Comparison of ENCODE assay signal across 12 cellular contexts in genomic region chr3:177810162-177810623, GRCh38.
A peak's percentile ranks its signal among the peaks of the same experiment; 100 is the strongest.
DNase-seq lines count a peak whose midpoint lies in the region; ATAC-seq and TF ChIP-seq lines count a peak whose summit lies in the region.
"Had no signal": no experiment of that assay in that cellular context is flagged by ENCODE, and none has a peak within 500 bp of the region (broad histone marks: within the 10 kb centered on the region; RNA-seq: fewer than 3 reads in every experiment).

No MANE protein-coding gene starts in this region.

- H3K4me1 Mint-ChIP-seq in stimulated activated naive B cell treated with anti-CD40 and anti-IgM and Interleukin-4, amounts not matched to agents 10 μg/mL and 1 μg/mL and 100 μg/mL, for 72 hours = peaks cover 15 to 38% of the 10 kb centered on the region in 2 donors

- H3K36me3 Mint-ChIP-seq in stimulated activated naive B cell treated with anti-CD40 and anti-IgM and Interleukin-4, amounts not matched to agents 10 μg/mL and 1 μg/mL and 100 μg/mL, for 72 hours = no peaks in the 10 kb centered on the region

- peaks cover 0 to 1% of the 10 kb centered on the region in 2 donors for H3K9me3 Mint-ChIP-seq in stimulated activated naive B cell treated with anti-CD40 and anti-IgM and Interleukin-4, amounts not matched to agents 10 μg/mL and 1 μg/mL and 100 μg/mL, for 72 hours

- intact Hi-C loops in left ventricle myocardium superior (cut with micrococcal nuclease) = no loop called here
- intact Hi-C loops in lower leg skin (cut with DNase I; ENCODE audit: low total_unique reads) = no loop called here

- TF ChIP-seq CTCF in VCaP (conservative IDR thresholded peaks at IDR 0.05) (no peak), lower leg skin (IDR thresholded peaks at IDR 0.05) (no peak)

- no peak overlapping the region for H3K4me3 ChIP-seq in lower leg skin (ENCODE audit: low read depth, poor library complexity, severe bottlenecking)
- H3K4me3 ChIP-seq: ovary had no signal

- H3K27me3 Mint-ChIP-seq in stimulated activated naive B cell treated with anti-CD40 and anti-IgM and Interleukin-4, amounts not matched to agents 10 μg/mL and 1 μg/mL and 100 μg/mL, for 72 hours = no peaks in the 10 kb centered on the region

- peak; percentile 24 for ATAC-seq in left ventricle myocardium superior
- ATAC-seq in stimulated activated naive B cell treated with anti-CD40 and anti-IgM and Interleukin-4, amounts not matched to agents 10 μg/mL and 1 μg/mL and 100 μg/mL, for 72 hours (replicated peaks) = no peak
- ATAC-seq in HG03095 (IDR thresholded peaks at IDR 0.05; ENCODE audit: unreplicated experiment) = no peak
- no peak for ATAC-seq in HG03521 (IDR thresholded peaks at IDR 0.05; ENCODE audit: unreplicated experiment)
- ATAC-seq in HG02798 (IDR thresholded peaks at IDR 0.05; ENCODE audit: poor library complexity, unreplicated experiment) = no peak

- peak; percentile 97 for DNase-seq in HCEC 1CT
- no peak for DNase-seq in left ventricle myocardium superior
- no peak for DNase-seq in stimulated activated naive B cell treated with anti-CD40 and anti-IgM and Interleukin-4, amounts not matched to agents 10 μg/mL and 1 μg/mL and 100 μg/mL, for 72 hours
- no peak for DNase-seq in lower leg skin (ENCODE audit: low spot score in 2 of 2)
- DNase-seq: activated CD4-positive, alpha-beta T cell treated with anti-CD3 and anti-CD28 coated beads for 1 hour; NCI-H446; ovary; substantia nigra had no signal

- H3K27ac Mint-ChIP-seq in stimulated activated naive B cell treated with anti-CD40 and anti-IgM and Interleukin-4, amounts not matched to agents 10 μg/mL and 1 μg/mL and 100 μg/mL, for 72 hours = peak overlapping the region; percentile 47

- no peak for TF ChIP-seq POLR2A in lower leg skin (IDR thresholded peaks at IDR 0.05)

- peak overlapping the region; percentile 10; the same call in 1 of the 2 replicates for H3K27ac ChIP-seq in VCaP
- H3K27ac ChIP-seq: ovary had no signal

- peak overlapping the region in 1 of 2 donors; percentile 14 for H3K4me3 Mint-ChIP-seq in stimulated activated naive B cell treated with anti-CD40 and anti-IgM and Interleukin-4, amounts not matched to agents 10 μg/mL and 1 μg/mL and 100 μg/mL, for 72 hours

- 7 to 8% methylated on average over 3 of the region's 3 CpGs for WGBS in lower leg skin, 2 donors
